In genomic region chr17:39632153-39632941, GRCh38 we compare ENCODE assay signal across 1 cellular context.
TF ChIP-seq lines count a peak whose summit lies in the region.

No MANE protein-coding gene starts in this region.

TF ChIP-seq in Ishikawa, 13 proteins besides CTCF, POLR2A, EP300 and RAD21 (continued from another document):
- TF ChIP-seq, protein P1, sequence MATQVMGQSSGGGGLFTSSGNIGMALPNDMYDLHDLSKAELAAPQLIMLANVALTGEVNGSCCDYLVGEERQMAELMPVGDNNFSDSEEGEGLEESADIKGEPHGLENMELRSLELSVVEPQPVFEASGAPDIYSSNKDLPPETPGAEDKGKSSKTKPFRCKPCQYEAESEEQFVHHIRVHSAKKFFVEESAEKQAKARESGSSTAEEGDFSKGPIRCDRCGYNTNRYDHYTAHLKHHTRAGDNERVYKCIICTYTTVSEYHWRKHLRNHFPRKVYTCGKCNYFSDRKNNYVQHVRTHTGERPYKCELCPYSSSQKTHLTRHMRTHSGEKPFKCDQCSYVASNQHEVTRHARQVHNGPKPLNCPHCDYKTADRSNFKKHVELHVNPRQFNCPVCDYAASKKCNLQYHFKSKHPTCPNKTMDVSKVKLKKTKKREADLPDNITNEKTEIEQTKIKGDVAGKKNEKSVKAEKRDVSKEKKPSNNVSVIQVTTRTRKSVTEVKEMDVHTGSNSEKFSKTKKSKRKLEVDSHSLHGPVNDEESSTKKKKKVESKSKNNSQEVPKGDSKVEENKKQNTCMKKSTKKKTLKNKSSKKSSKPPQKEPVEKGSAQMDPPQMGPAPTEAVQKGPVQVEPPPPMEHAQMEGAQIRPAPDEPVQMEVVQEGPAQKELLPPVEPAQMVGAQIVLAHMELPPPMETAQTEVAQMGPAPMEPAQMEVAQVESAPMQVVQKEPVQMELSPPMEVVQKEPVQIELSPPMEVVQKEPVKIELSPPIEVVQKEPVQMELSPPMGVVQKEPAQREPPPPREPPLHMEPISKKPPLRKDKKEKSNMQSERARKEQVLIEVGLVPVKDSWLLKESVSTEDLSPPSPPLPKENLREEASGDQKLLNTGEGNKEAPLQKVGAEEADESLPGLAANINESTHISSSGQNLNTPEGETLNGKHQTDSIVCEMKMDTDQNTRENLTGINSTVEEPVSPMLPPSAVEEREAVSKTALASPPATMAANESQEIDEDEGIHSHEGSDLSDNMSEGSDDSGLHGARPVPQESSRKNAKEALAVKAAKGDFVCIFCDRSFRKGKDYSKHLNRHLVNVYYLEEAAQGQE (IDR thresholded peaks at IDR 0.05; ENCODE audit: low read depth) = no peak
- no peak for TF ChIP-seq YY1 (IDR thresholded peaks at IDR 0.05; ENCODE audit: low read depth)
- TF ChIP-seq, protein P2, sequence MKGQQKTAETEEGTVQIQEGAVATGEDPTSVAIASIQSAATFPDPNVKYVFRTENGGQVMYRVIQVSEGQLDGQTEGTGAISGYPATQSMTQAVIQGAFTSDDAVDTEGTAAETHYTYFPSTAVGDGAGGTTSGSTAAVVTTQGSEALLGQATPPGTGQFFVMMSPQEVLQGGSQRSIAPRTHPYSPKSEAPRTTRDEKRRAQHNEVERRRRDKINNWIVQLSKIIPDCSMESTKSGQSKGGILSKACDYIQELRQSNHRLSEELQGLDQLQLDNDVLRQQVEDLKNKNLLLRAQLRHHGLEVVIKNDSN (IDR thresholded peaks at IDR 0.05) = no peak
- TF ChIP-seq ZBTB7A (IDR thresholded peaks at IDR 0.05; ENCODE audit: low read depth) = 0 out of 2 replicates have a peak, but pooled peaks have one; percentile 45
- no peak for TF ChIP-seq CREB1 (IDR thresholded peaks at IDR 0.05; ENCODE audit: low read depth)
- peak; percentile 62 for TF ChIP-seq TEAD4 (IDR thresholded peaks at IDR 0.05)
- no peak for TF ChIP-seq CEBPB (IDR thresholded peaks at IDR 0.05)
- peak; percentile 95 for TF ChIP-seq NFIC (IDR thresholded peaks at IDR 0.05)
